Comparison of ENCODE assay signal across 1 cellular context in the genomic region with DNA sequence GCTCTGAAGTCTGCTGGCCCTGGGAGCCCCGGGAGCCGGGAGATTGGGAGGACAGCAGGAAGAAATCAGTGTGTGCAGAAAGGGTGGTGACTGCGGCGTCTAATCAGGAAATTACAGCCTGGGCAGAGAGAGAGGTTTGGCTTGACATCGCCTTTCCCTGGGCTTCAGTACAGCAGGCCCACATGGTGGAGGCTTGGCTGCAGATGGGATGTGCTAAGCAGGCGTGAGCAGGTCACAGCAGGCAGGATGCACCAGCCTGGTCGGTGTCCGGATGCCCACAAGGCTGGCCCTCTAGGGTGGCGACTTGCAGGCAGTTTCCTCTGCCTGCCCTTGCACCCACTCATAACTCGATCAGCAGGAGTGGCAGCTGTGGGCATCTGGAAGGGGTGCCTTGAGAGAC.
TF ChIP-seq lines count a peak whose summit lies in the region.

No MANE protein-coding gene starts in this region.

TF ChIP-seq in HepG2, 621 proteins besides CTCF, POLR2A, EP300 and RAD21:
- TF ChIP-seq, protein P1, sequence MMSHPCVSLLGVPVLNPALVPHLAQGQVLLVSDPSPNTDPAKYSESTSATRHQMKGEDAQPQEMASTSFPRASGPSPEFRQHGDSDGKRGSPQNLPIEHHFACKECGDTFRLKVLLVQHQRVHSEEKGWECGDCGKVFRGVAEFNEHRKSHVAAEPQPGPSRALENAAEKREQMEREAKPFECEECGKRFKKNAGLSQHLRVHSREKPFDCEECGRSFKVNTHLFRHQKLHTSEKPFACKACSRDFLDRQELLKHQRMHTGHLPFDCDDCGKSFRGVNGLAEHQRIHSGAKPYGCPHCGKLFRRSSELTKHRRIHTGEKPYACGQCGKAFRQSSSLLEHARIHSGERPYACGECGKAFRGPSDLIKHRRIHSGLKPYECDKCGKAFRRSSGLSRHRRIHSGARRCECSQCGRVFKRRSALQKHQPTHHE (CRISPR knock-in tag; IDR thresholded peaks at IDR 0.05; ENCODE audit: borderline replicate concordance): no peak
- TF ChIP-seq NR2F6 (IDR thresholded peaks at IDR 0.05) (no peak), NR2F6 (CRISPR knock-in tag; IDR thresholded peaks at IDR 0.05) (no peak), PAF1 (CRISPR knock-in tag; IDR thresholded peaks at IDR 0.05) (no peak), KMT2B (CRISPR knock-in tag; IDR thresholded peaks at IDR 0.05) (no peak), ZBTB20 (CRISPR knock-in tag; IDR thresholded peaks at IDR 0.05; ENCODE audit: borderline replicate concordance, low read depth) (no peak), ARID2 (CRISPR knock-in tag; IDR thresholded peaks at IDR 0.05; ENCODE audit: borderline replicate concordance) (no peak), ZNF556 (CRISPR knock-in tag; IDR thresholded peaks at IDR 0.05; ENCODE audit: borderline replicate concordance) (no peak), SRSF9 (IDR thresholded peaks at IDR 0.05; ENCODE audit: borderline replicate concordance, insufficient read depth, low read depth, low read length, poor library complexity, severe bottlenecking) (no peak), ZNF33A (CRISPR knock-in tag; IDR thresholded peaks at IDR 0.05; ENCODE audit: borderline replicate concordance) (no peak), ATM (IDR thresholded peaks at IDR 0.05; ENCODE audit: borderline replicate concordance) (no peak), CREB1 (IDR thresholded peaks at IDR 0.05) (no peak), CREB1 (CRISPR knock-in tag; IDR thresholded peaks at IDR 0.05) (no peak), TAF15 (IDR thresholded peaks at IDR 0.05; ENCODE audit: low read depth, low read length, poor library complexity, severe bottlenecking) (no peak), NCOA5 (CRISPR knock-in tag; IDR thresholded peaks at IDR 0.05) (no peak), RBAK (CRISPR knock-in tag; IDR thresholded peaks at IDR 0.05) (no peak), ELF4 (CRISPR knock-in tag; IDR thresholded peaks at IDR 0.05; ENCODE audit: borderline replicate concordance) (no peak)
- TF ChIP-seq, protein P2, sequence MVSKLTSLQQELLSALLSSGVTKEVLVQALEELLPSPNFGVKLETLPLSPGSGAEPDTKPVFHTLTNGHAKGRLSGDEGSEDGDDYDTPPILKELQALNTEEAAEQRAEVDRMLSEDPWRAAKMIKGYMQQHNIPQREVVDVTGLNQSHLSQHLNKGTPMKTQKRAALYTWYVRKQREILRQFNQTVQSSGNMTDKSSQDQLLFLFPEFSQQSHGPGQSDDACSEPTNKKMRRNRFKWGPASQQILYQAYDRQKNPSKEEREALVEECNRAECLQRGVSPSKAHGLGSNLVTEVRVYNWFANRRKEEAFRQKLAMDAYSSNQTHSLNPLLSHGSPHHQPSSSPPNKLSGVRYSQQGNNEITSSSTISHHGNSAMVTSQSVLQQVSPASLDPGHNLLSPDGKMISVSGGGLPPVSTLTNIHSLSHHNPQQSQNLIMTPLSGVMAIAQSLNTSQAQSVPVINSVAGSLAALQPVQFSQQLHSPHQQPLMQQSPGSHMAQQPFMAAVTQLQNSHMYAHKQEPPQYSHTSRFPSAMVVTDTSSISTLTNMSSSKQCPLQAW (CRISPR knock-in tag; IDR thresholded peaks at IDR 0.05): no peak
- TF ChIP-seq, protein P3, sequence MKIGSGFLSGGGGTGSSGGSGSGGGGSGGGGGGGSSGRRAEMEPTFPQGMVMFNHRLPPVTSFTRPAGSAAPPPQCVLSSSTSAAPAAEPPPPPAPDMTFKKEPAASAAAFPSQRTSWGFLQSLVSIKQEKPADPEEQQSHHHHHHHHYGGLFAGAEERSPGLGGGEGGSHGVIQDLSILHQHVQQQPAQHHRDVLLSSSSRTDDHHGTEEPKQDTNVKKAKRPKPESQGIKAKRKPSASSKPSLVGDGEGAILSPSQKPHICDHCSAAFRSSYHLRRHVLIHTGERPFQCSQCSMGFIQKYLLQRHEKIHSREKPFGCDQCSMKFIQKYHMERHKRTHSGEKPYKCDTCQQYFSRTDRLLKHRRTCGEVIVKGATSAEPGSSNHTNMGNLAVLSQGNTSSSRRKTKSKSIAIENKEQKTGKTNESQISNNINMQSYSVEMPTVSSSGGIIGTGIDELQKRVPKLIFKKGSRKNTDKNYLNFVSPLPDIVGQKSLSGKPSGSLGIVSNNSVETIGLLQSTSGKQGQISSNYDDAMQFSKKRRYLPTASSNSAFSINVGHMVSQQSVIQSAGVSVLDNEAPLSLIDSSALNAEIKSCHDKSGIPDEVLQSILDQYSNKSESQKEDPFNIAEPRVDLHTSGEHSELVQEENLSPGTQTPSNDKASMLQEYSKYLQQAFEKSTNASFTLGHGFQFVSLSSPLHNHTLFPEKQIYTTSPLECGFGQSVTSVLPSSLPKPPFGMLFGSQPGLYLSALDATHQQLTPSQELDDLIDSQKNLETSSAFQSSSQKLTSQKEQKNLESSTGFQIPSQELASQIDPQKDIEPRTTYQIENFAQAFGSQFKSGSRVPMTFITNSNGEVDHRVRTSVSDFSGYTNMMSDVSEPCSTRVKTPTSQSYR (CRISPR knock-in tag; IDR thresholded peaks at IDR 0.05; ENCODE audit: borderline replicate concordance): no peak
- TF ChIP-seq, protein P4, sequence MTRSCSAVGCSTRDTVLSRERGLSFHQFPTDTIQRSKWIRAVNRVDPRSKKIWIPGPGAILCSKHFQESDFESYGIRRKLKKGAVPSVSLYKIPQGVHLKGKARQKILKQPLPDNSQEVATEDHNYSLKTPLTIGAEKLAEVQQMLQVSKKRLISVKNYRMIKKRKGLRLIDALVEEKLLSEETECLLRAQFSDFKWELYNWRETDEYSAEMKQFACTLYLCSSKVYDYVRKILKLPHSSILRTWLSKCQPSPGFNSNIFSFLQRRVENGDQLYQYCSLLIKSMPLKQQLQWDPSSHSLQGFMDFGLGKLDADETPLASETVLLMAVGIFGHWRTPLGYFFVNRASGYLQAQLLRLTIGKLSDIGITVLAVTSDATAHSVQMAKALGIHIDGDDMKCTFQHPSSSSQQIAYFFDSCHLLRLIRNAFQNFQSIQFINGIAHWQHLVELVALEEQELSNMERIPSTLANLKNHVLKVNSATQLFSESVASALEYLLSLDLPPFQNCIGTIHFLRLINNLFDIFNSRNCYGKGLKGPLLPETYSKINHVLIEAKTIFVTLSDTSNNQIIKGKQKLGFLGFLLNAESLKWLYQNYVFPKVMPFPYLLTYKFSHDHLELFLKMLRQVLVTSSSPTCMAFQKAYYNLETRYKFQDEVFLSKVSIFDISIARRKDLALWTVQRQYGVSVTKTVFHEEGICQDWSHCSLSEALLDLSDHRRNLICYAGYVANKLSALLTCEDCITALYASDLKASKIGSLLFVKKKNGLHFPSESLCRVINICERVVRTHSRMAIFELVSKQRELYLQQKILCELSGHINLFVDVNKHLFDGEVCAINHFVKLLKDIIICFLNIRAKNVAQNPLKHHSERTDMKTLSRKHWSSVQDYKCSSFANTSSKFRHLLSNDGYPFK (CRISPR knock-in tag; IDR thresholded peaks at IDR 0.05; ENCODE audit: borderline replicate concordance): no peak
- TF ChIP-seq, protein P5, sequence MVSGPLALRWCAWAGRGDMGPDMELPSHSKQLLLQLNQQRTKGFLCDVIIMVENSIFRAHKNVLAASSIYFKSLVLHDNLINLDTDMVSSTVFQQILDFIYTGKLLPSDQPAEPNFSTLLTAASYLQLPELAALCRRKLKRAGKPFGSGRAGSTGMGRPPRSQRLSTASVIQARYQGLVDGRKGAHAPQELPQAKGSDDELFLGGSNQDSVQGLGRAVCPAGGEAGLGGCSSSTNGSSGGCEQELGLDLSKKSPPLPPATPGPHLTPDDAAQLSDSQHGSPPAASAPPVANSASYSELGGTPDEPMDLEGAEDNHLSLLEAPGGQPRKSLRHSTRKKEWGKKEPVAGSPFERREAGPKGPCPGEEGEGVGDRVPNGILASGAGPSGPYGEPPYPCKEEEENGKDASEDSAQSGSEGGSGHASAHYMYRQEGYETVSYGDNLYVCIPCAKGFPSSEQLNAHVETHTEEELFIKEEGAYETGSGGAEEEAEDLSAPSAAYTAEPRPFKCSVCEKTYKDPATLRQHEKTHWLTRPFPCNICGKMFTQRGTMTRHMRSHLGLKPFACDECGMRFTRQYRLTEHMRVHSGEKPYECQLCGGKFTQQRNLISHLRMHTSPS (CRISPR knock-in tag; IDR thresholded peaks at IDR 0.05; ENCODE audit: low read depth): no peak
